ENCODE assay signal across 16 cellular contexts in genomic region chr1:20840731-20841130, GRCh38.
"Had no signal": no experiment of that assay in that cellular context is flagged by ENCODE, and none has a peak within 500 bp of the region (broad histone marks: within the 10 kb centered on the region; RNA-seq: fewer than 3 reads in every experiment).

No MANE protein-coding gene starts in this region.

- H3K4me1 ChIP-seq: colonic mucosa, esophagus muscularis mucosa had no signal

- H3K27ac ChIP-seq: colonic mucosa, esophagus muscularis mucosa, thoracic aorta had no signal

- H3K27me3 ChIP-seq: colonic mucosa, esophagus muscularis mucosa had no signal

- ATAC-seq: naive thymus-derived CD8-positive, alpha-beta T cell; sciatic nerve; stimulated activated memory B cell treated with anti-CD40 and anti-IgM and Interleukin-4, amounts not matched to agents 10 μg/mL and 1 μg/mL and 100 μg/mL, for 72 hours had no signal

- H3K4me3 ChIP-seq: colonic mucosa, esophagus muscularis mucosa, thoracic aorta had no signal

- H3K36me3 ChIP-seq: colonic mucosa had no signal

- H3K9me3 ChIP-seq: colonic mucosa, esophagus muscularis mucosa, thoracic aorta had no signal

- DNase-seq: activated B cell treated with CpG ODN at 0.5 μM for 24 hours; activated CD4-positive, alpha-beta memory T cell treated with anti-CD3 and anti-CD28 coated beads for 36 hours; activated CD4-positive, alpha-beta T cell treated with anti-CD3 and anti-CD28 coated beads for 4 hours; activated naive CD4-positive, alpha-beta T cell treated with Interleukin-2 at 50 U/mL for 16 hours; activated T-cell treated with anti-CD3 and anti-CD28 coated beads, Interleukin-2, amount 50 U/mL, for 1 hour; anterior cingulate cortex; central memory CD4-positive, alpha-beta T cell; colonic mucosa; mesendoderm; naive thymus-derived CD8-positive, alpha-beta T cell; stimulated activated CD4-positive, alpha-beta T cell treated with anti-CD3 and anti-CD28 coated beads, Interleukin-4, amount 100 ng/mL, for 4 hours; SW 1271 had no signal
